Comparison of ENCODE assay signal across 11 cellular contexts in genomic region chr4:109981936-109982335, GRCh38.
"Had no signal": no experiment of that assay in that cellular context is flagged by ENCODE, and none has a peak within 500 bp of the region (broad histone marks: within the 10 kb centered on the region; RNA-seq: fewer than 3 reads in every experiment).

No MANE protein-coding gene starts in this region.

- H2AFZ ChIP-seq: GM23248, GM23338 had no signal

- H3K9me3 Mint-ChIP-seq: GM23338, H9, HFFc6 had no signal

- H3K4me3 ChIP-seq: GM23248, GM23338, HAP-1 had no signal

- H3K27ac Mint-ChIP-seq: GM23338, H9 had no signal

- H3K4me2 ChIP-seq: GM23338 had no signal

- H3K4me3 Mint-ChIP-seq: GM23338, H9 had no signal

- H3K36me3 ChIP-seq: HAP-1 had no signal

- H3K27ac ChIP-seq: GM23248 had no signal

- FAIRE-seq: H1, H54 had no signal

- H3K9me3 ChIP-seq: HAP-1 had no signal

- H3K9ac ChIP-seq: GM23248 had no signal

- ATAC-seq: GM23338, HCT116 had no signal

- DNase-seq: GM23248, GOT3, H7, H9, HCEC 1CT, HFFc6 had no signal
